11 cellular contexts compared by ENCODE assay signal in the genomic region with DNA sequence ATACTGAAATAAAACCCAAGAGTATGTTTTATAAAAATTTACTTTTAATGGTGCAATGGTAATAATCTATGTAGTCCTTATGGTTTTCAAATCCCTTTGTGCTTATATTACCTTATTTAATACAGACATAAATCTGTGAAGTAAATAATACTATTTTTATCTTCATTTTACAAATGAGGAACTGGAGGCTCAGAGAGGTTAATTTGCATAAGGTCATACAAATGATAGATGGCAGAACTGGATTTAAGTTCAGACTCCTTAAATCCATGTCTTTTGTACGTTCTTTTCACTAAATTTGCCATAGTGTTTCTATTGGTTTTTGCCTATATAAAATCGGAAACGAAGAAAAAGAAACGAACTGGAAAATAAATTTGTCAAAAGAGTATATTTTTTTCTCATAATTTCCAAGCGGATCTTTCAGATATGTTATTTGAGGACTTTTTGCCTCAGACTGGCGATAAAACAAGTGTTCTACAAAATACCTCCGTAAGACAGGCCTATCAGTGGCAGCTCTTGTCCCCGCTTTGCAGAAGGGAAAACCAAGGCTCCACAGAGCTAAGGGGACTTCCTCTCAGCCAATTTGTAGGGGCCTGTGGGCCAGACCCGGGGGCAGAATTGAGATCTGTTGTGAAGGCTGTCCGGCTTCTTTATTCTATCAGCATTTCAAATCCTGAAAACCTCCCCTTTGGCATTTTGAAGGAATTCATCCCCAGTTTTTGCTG. TPM values are rescaled to one million over a fixed set of nuclear protein-coding genes. Genes with fewer than 3 reads are reported as not detected.
DNase-seq lines count a peak whose midpoint lies in the region; ATAC-seq, FAIRE-seq and TF ChIP-seq lines count a peak whose summit lies in the region.
"Had no signal": no experiment of that assay in that cellular context is flagged by ENCODE, and none has a peak within 500 bp of the region (broad histone marks: within the 10 kb centered on the region; RNA-seq: fewer than 3 reads in every experiment).

No MANE protein-coding gene starts in this region.

- peak overlapping the region; percentile 91 for H3K27ac ChIP-seq in OCI-LY7 (ENCODE audit: low read depth, low read length, poor library complexity, severe bottlenecking)
- H3K27ac ChIP-seq in esophagus squamous epithelium, result peak overlapping the region; percentile 78 to 89 (median 88)
- peak overlapping the region; percentile 23 to 86 (median 80) for H3K27ac ChIP-seq in stomach
- H3K27ac ChIP-seq: brain microvascular endothelial cell had no signal

- H3K9me3 ChIP-seq in OCI-LY7 (ENCODE audit: low read length) (no peaks in the 10 kb centered on the region), esophagus squamous epithelium (no peaks in the 10 kb centered on the region), stomach (no peaks in the 10 kb centered on the region)

- H3K36me3 ChIP-seq in OCI-LY7 (ENCODE audit: insufficient read depth, low read length) (no peaks in the 10 kb centered on the region), esophagus squamous epithelium (no peaks in the 10 kb centered on the region), stomach (no peaks in the 10 kb centered on the region)
- H3K36me3 ChIP-seq: brain microvascular endothelial cell had no signal

- CTCF ChIA-PET in activated CD4-positive, alpha-beta T cell treated with anti-CD3 and anti-CD28 coated beads for 36 hours (lab: Charles Lee), result interaction anchor here (1.0 to 8.7 kb wide), 3 partner anchors 12 to 57 kb away, joined by 4 to 53 read pairs (median 7); no protein-coding TSS in a partner anchor
- CTCF ChIA-PET in OCI-LY7 (lab: Charles Lee; ENCODE audit: unreplicated experiment), result interaction anchor here (0.6 kb wide), 1 partner anchor 108 kb away, joined by 3 read pairs; no protein-coding TSS in a partner anchor

- H3K4me3 Mint-ChIP-seq in activated CD4-positive, alpha-beta T cell treated with anti-CD3 and anti-CD28 coated beads for 36 hours, result peak overlapping the region; percentile 98

- no peak for ATAC-seq in activated CD4-positive, alpha-beta T cell treated with anti-CD3 and anti-CD28 coated beads for 36 hours

- BruUV-seq in OCI-LY7 (replicated peaks; lab: Mats Ljungman, UMichigan), result no TSS peak

- peaks cover 97% of the 10 kb centered on the region for H3K79me2 ChIP-seq in OCI-LY7 (ENCODE audit: insufficient read depth, low read depth, low read length)

- H3K4me3 ChIP-seq in OCI-LY7 (ENCODE audit: low read depth, low read length, poor library complexity, severe bottlenecking), result peak overlapping the region; percentile 73
- H3K4me3 ChIP-seq in esophagus squamous epithelium, result peak overlapping the region in 2 of 4 donors; percentile 64 to 72
- H3K4me3 ChIP-seq in stomach, result peak overlapping the region; percentile 50 to 68 (median 62)

- no peak overlapping the region for H2AFZ ChIP-seq in OCI-LY7 (ENCODE audit: low read length)

- TF ChIP-seq CTCF in OCI-LY7 (conservative IDR thresholded peaks at IDR 0.05; ENCODE audit: low read length), result no peak
- no peak for TF ChIP-seq CTCF in esophagus squamous epithelium (IDR thresholded peaks at IDR 0.05)
- no peak for TF ChIP-seq CTCF in stomach (IDR thresholded peaks at IDR 0.05)

- H3K9me3 Mint-ChIP-seq in activated CD4-positive, alpha-beta T cell treated with anti-CD3 and anti-CD28 coated beads for 36 hours (ENCODE audit: low read depth), result no peaks in the 10 kb centered on the region

- POLR2A ChIA-PET in activated CD4-positive, alpha-beta T cell treated with anti-CD3 and anti-CD28 coated beads for 36 hours (lab: Charles Lee), result no interaction called here
- POLR2A ChIA-PET in OCI-LY7 (lab: Charles Lee), result interaction anchor here (1.8 to 30.8 kb wide), 3 partner anchors 17 to 81 kb away, joined by 3 to 538 read pairs (median 21); no protein-coding TSS in a partner anchor

- TF ChIP-seq EP300 in stomach (IDR thresholded peaks at IDR 0.05), result no peak

- H4K20me1 ChIP-seq in OCI-LY7 (ENCODE audit: insufficient read depth, low read length), result peaks cover 35% of the 10 kb centered on the region

- H3K4me2 ChIP-seq in OCI-LY7 (ENCODE audit: low read length), result peak overlapping the region; percentile 96

- H3K36me3 Mint-ChIP-seq in activated CD4-positive, alpha-beta T cell treated with anti-CD3 and anti-CD28 coated beads for 36 hours (ENCODE audit: low read depth), result peaks cover 54% of the 10 kb centered on the region

- no peaks in the 10 kb centered on the region for H3K9me2 ChIP-seq in OCI-LY7 (ENCODE audit: insufficient read depth, low read length)

- no peaks in the 10 kb centered on the region for H3K27me3 ChIP-seq in esophagus squamous epithelium
- no peaks in the 10 kb centered on the region for H3K27me3 ChIP-seq in stomach
- H3K27me3 ChIP-seq: brain microvascular endothelial cell had no signal

- WGBS in esophagus squamous epithelium, 2 donors, result 57 to 73% methylated on average over 10 of the region's 10 CpGs
- 84 to 90% (median 88%) methylated on average over 10 of the region's 10 CpGs for WGBS in stomach, 5 donors

- H3K4me1 Mint-ChIP-seq in activated CD4-positive, alpha-beta T cell treated with anti-CD3 and anti-CD28 coated beads for 36 hours, result peaks cover 62% of the 10 kb centered on the region

- FAIRE-seq in H54 (lab: Jason Lieb, UNC), result no peak
- FAIRE-seq: urothelium cell line had no signal

- intact Hi-C loops in activated CD4-positive, alpha-beta T cell treated with anti-CD3 and anti-CD28 coated beads for 36 hours (cut with DNase I, micrococcal nuclease), result loop anchor here (1.0 to 5.0 kb wide), 8 partner anchors 7 to 367 kb away; a partner anchor contains a TSS
- intact Hi-C loops in OCI-LY7 (cut with micrococcal nuclease; ENCODE audit: unreplicated experiment), result loop anchor here (1.0 kb wide), 1 partner anchor 11 kb away; no protein-coding TSS in a partner anchor
- intact Hi-C loops in esophagus squamous epithelium (cut with DNase I), result no loop called here
- intact Hi-C loops in stomach (cut with DNase I; ENCODE audit: low total_unique reads), result no loop called here

- peaks cover 90% of the 10 kb centered on the region for H3K4me1 ChIP-seq in OCI-LY7 (ENCODE audit: insufficient read depth, low read length, poor library complexity, severe bottlenecking)
- peaks cover 6 to 65% (median 36%) of the 10 kb centered on the region in 3 donors for H3K4me1 ChIP-seq in esophagus squamous epithelium
- peaks cover 12 to 64% (median 47%) of the 10 kb centered on the region in 4 donors for H3K4me1 ChIP-seq in stomach

- H3K27ac Mint-ChIP-seq in activated CD4-positive, alpha-beta T cell treated with anti-CD3 and anti-CD28 coated beads for 36 hours, result peak overlapping the region; percentile 99

- no peak for DNase-seq in activated CD4-positive, alpha-beta T cell treated with anti-CD3 and anti-CD28 coated beads for 36 hours
- DNase-seq in activated CD4-positive, alpha-beta T cell treated with anti-CD3 and anti-CD28 coated beads, Interleukin-2, amount 50 U/mL, for 4 hours, result no peak
- DNase-seq in OCI-LY7 (ENCODE audit: low spot score) (peak; percentile 58), esophagus squamous epithelium (lab: John Stamatoyannopoulos, UW) (no peak), stomach (no peak), NCI-H187 treated with DMSO at 0.1 percent for 48 hours (lab: John Stamatoyannopoulos, UW) (no peak), H54 (ENCODE audit: insufficient read length, low spot score) (no peak)
- DNase-seq in activated effector memory CD4-positive, alpha-beta T cell treated with Interleukin-2 at 50 U/mL for 16 hours, result no peak
- DNase-seq: brain microvascular endothelial cell, NCI-H1694 had no signal

- TF ChIP-seq POLR2A in esophagus squamous epithelium (IDR thresholded peaks at IDR 0.05), result no peak
- no peak for TF ChIP-seq POLR2A in stomach (IDR thresholded peaks at IDR 0.05)
- no peak for TF ChIP-seq POLR2A in H54 (IDR thresholded peaks at IDR 0.05; ENCODE audit: low read depth, low read length)

- H3K27me3 Mint-ChIP-seq in activated CD4-positive, alpha-beta T cell treated with anti-CD3 and anti-CD28 coated beads for 36 hours, result no peaks in the 10 kb centered on the region

RNA-seq across cellular contexts. Expression of a gene that starts 1.1 kb away (rescaled TPM):
- 100 to 1,000 TPM; 166 to 171 TPM for total RNA-seq in activated CD4-positive, alpha-beta T cell treated with anti-CD3 and anti-CD28 coated beads for 36 hours
- total RNA-seq in OCI-LY7 (2014; rRNA removed; shearing (Covaris generic)), result 92.9 and 95.1 TPM in 2 replicates
- total RNA-seq in OCI-LY7 (2022) (75.4 and 94.5 TPM in 2 replicates), esophagus squamous epithelium (10 to 100 TPM; 19.5 to 44.6 (median 34.9) TPM), stomach (10 to 100 TPM in 3 of 5 donors, 1 to 10 TPM in 2; 1.2 to 37.1 (median 10.7) TPM)
- 10 to 100 TPM in 2 of 3 donors, 1 to 10 TPM in 1; 9.6 to 18.4 (median 14.9) TPM for polyA plus RNA-seq in stomach

Comparison
In these comparisons a context has a peak if more than half of its experiments do, and no peak if none do; other contexts are left out.
1. intact Hi-C loops: an anchor here in activated CD4-positive, alpha-beta T cell treated with anti-CD3 and anti-CD28 coated beads for 36 hours (1.0 to 5.0 kb wide) and OCI-LY7 (1.0 kb wide); none called in esophagus squamous epithelium and stomach.